ENCODE assay signal across 1 cellular context in the genomic region with DNA sequence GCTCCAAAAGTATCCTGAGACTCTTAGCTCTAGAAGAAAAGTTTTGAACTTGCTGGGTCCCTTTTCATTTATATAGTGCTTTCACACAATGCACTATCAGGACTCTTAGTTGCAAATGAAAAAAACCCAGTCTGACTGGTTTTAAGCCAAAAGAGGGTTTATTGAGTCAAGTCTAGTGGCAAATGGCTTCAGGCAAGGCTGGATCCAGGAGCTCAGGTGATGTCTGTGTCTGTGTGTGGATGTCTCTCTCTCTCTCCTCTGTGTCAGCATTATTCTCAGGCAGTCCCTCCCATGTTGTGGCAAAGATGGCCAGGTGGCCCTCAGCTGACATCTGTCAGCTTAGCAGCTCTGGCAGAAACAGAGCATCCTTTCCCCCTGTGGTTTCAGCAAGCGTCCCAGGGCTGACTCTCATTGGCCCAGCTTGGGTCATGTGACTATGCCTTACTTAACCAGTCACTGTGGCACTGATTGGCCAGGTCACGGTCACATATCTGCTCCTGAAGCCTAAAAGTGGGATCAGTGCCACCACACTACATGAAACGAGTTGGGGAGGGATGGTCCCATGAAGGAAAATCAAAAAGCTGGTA.
TF ChIP-seq lines count a peak whose summit lies in the region.

No MANE protein-coding gene starts in this region.

TF ChIP-seq in H1, 55 proteins besides CTCF, POLR2A, EP300 and RAD21:
- TF ChIP-seq, protein P1, sequence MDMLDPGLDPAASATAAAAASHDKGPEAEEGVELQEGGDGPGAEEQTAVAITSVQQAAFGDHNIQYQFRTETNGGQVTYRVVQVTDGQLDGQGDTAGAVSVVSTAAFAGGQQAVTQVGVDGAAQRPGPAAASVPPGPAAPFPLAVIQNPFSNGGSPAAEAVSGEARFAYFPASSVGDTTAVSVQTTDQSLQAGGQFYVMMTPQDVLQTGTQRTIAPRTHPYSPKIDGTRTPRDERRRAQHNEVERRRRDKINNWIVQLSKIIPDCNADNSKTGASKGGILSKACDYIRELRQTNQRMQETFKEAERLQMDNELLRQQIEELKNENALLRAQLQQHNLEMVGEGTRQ (IDR thresholded peaks at IDR 0.05; ENCODE audit: low read length) = peak; percentile 48; the same call in 1 of the 2 replicates
- no peak for TF ChIP-seq HDAC6 (IDR thresholded peaks at IDR 0.05; ENCODE audit: low read depth, low read length)
- peak; percentile 58; the same call in 1 of the 2 replicates for TF ChIP-seq KDM1A (IDR thresholded peaks at IDR 0.05; ENCODE audit: borderline replicate concordance, low read length)
- TF ChIP-seq SIN3A (conservative IDR thresholded peaks at IDR 0.05 in 1 of 2, IDR thresholded peaks at IDR 0.05 in 1 of 2; ENCODE audit: low read depth in 1 of 2, low read length in 2 of 2) = 0 out of 4 replicates have a peak, but pooled peaks of 1 of the 2 experiments have one; percentile 35
- TF ChIP-seq CBX5 (IDR thresholded peaks at IDR 0.05; ENCODE audit: low read depth, low read length) = no peak
- no peak for TF ChIP-seq CHD2 (IDR thresholded peaks at IDR 0.05; ENCODE audit: low read length)
